In the genomic region with DNA sequence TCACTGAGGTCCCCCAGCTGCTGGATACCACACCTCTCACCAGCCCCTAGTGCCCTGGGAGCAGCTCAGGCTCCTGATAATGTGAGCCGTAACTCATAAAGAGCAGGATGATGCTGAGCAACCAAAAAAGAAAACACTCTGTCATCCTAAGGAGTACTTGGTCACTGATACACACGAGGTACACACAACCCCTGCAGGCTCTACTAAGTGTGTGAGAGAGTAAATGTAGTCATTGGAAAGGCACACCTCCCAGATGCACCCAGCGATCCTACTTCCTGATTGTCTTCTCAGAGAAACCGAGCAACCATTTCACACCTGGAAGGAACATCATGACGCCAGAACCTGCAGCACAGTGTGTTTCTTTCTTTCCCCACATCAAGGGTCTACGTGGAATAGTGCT, we compare ENCODE assay signal across 23 cellular contexts. TPM values are rescaled to one million over a fixed set of nuclear protein-coding genes. Genes with fewer than 3 reads are reported as not detected.
DNase-seq lines count a peak whose midpoint lies in the region; ATAC-seq and TF ChIP-seq lines count a peak whose summit lies in the region.
"Had no signal": no experiment of that assay in that cellular context is flagged by ENCODE, and none has a peak within 500 bp of the region (broad histone marks: within the 10 kb centered on the region; RNA-seq: fewer than 3 reads in every experiment).

No MANE protein-coding gene starts in this region.

- intact Hi-C loops in activated CD4-positive, alpha-beta T cell treated with anti-CD3 and anti-CD28 coated beads, Interleukin-2, amount 10 ng/mL, durations not matched to agents 24 days and 14 days (cut with micrococcal nuclease), result no loop called here
- intact Hi-C loops in CD8-positive, alpha-beta T cell (cut with DNase I, micrococcal nuclease), result loop anchor here (1.0 to 5.0 kb wide), 3 partner anchors 20 to 261 kb away; no protein-coding TSS in a partner anchor
- intact Hi-C loops in activated B cell treated with CpG ODN at 0.5 μM for 24 hours (cut with micrococcal nuclease), result loop anchor here (1.0 kb wide), 2 partner anchors 9 to 142 kb away; no protein-coding TSS in a partner anchor

- H3K27me3 Mint-ChIP-seq in activated CD4-positive, alpha-beta T cell treated with anti-CD3 and anti-CD28 coated beads, Interleukin-2, amount 10 ng/mL, durations not matched to agents 24 days and 14 days, result no peaks in the 10 kb centered on the region
- no peaks in the 10 kb centered on the region for H3K27me3 Mint-ChIP-seq in CD8-positive, alpha-beta T cell (ENCODE audit: low read depth)
- H3K27me3 Mint-ChIP-seq in activated B cell treated with CpG ODN at 0.5 μM for 24 hours (no peaks in the 10 kb centered on the region), naive B cell (no peaks in the 10 kb centered on the region)
- H3K27me3 Mint-ChIP-seq: brain had no signal

- CTCF ChIA-PET in CD8-positive, alpha-beta T cell (lab: Charles Lee), result interaction anchor here (1.0 to 9.8 kb wide), 9 partner anchors 9 to 270 kb away, joined by 3 to 153 read pairs (median 38); no protein-coding TSS in a partner anchor
- CTCF ChIA-PET in activated B cell treated with CpG ODN at 0.5 μM for 24 hours (lab: Charles Lee), result interaction anchor here (0.8 to 6.5 kb wide), 6 partner anchors 31 to 322 kb away, joined by 3 to 85 read pairs (median 19); partner anchors contain the start of gene ZPBP

- H3K36me3 ChIP-seq in CD8-positive, alpha-beta T cell (ENCODE audit: insufficient read depth, low read length), result no peaks in the 10 kb centered on the region
- H3K36me3 ChIP-seq: left ventricle myocardium inferior, MG63, right lobe of liver had no signal

- H3K4me3 ChIP-seq in CD8-positive, alpha-beta T cell (ENCODE audit: low read depth, low read length), result peak overlapping the region; percentile 6
- H3K4me3 ChIP-seq: left ventricle myocardium inferior, MG63, right lobe of liver had no signal

- TF ChIP-seq CTCF in CD8-positive, alpha-beta T cell (IDR thresholded peaks at IDR 0.05), result no peak
- no peak for TF ChIP-seq CTCF in activated B cell treated with CpG ODN at 0.5 μM for 24 hours (IDR thresholded peaks at IDR 0.05)

- H3K4me1 ChIP-seq in CD8-positive, alpha-beta T cell (ENCODE audit: insufficient read depth, low read length), result peaks cover 29% of the 10 kb centered on the region
- H3K4me1 ChIP-seq: foreskin keratinocyte, left ventricle myocardium inferior, parathyroid adenoma, right lobe of liver had no signal

- peak overlapping the region; percentile 79 for H3K4me3 Mint-ChIP-seq in activated CD4-positive, alpha-beta T cell treated with anti-CD3 and anti-CD28 coated beads, Interleukin-2, amount 10 ng/mL, durations not matched to agents 24 days and 14 days
- peak overlapping the region; percentile 43 for H3K4me3 Mint-ChIP-seq in CD8-positive, alpha-beta T cell
- H3K4me3 Mint-ChIP-seq in activated B cell treated with CpG ODN at 0.5 μM for 24 hours (peak overlapping the region; percentile 41), naive B cell (peak overlapping the region in 6 of 8 donors; percentile 56 to 89 (median 71))
- H3K4me3 Mint-ChIP-seq: brain, H9, nephron progenitor cell had no signal

- no peaks in the 10 kb centered on the region for H3K27me3 ChIP-seq in CD8-positive, alpha-beta T cell (ENCODE audit: insufficient read depth, low read length)
- H3K27me3 ChIP-seq: MG63, right lobe of liver had no signal

- H3K4me1 Mint-ChIP-seq in activated CD4-positive, alpha-beta T cell treated with anti-CD3 and anti-CD28 coated beads, Interleukin-2, amount 10 ng/mL, durations not matched to agents 24 days and 14 days, result peaks cover 37% of the 10 kb centered on the region
- peaks cover 34% of the 10 kb centered on the region for H3K4me1 Mint-ChIP-seq in CD8-positive, alpha-beta T cell (ENCODE audit: low read depth)
- H3K4me1 Mint-ChIP-seq in activated B cell treated with CpG ODN at 0.5 μM for 24 hours, result peaks cover 74% of the 10 kb centered on the region
- peaks cover 62 to 72% (median 72%) of the 10 kb centered on the region in 3 donors for H3K4me1 Mint-ChIP-seq in naive B cell
- H3K4me1 Mint-ChIP-seq: brain had no signal

- H3K9me3 Mint-ChIP-seq in activated CD4-positive, alpha-beta T cell treated with anti-CD3 and anti-CD28 coated beads, Interleukin-2, amount 10 ng/mL, durations not matched to agents 24 days and 14 days, result no peaks in the 10 kb centered on the region
- H3K9me3 Mint-ChIP-seq in CD8-positive, alpha-beta T cell, result no peaks in the 10 kb centered on the region
- H3K9me3 Mint-ChIP-seq in activated B cell treated with CpG ODN at 0.5 μM for 24 hours, result no peaks in the 10 kb centered on the region
- H3K9me3 Mint-ChIP-seq in naive B cell, result no peaks in the 10 kb centered on the region
- H3K9me3 Mint-ChIP-seq: brain, H9, IgD-negative memory B cell, nephron progenitor cell had no signal

- POLR2A ChIA-PET in CD8-positive, alpha-beta T cell (lab: Charles Lee), result interaction anchor here (0.9 to 1.2 kb wide), 2 partner anchors 260 to 295 kb away, joined by 3 to 4 read pairs; no protein-coding TSS in a partner anchor
- POLR2A ChIA-PET in activated B cell treated with CpG ODN at 0.5 μM for 24 hours (lab: Charles Lee), result interaction anchor here (1.0 to 2.7 kb wide), 3 partner anchors 22 to 210 kb away, joined by 3 to 23 read pairs (median 5); no protein-coding TSS in a partner anchor

- no peak overlapping the region for H3K27ac ChIP-seq in CD8-positive, alpha-beta T cell (ENCODE audit: low read depth, low read length)
- H3K27ac ChIP-seq: foreskin keratinocyte, left ventricle myocardium inferior, parathyroid adenoma, right lobe of liver had no signal

- H3K36me3 Mint-ChIP-seq in activated CD4-positive, alpha-beta T cell treated with anti-CD3 and anti-CD28 coated beads, Interleukin-2, amount 10 ng/mL, durations not matched to agents 24 days and 14 days (ENCODE audit: low read depth), result no peaks in the 10 kb centered on the region
- no peaks in the 10 kb centered on the region for H3K36me3 Mint-ChIP-seq in CD8-positive, alpha-beta T cell
- H3K36me3 Mint-ChIP-seq in activated B cell treated with CpG ODN at 0.5 μM for 24 hours (ENCODE audit: low read depth) (no peaks in the 10 kb centered on the region), naive B cell (no peaks in the 10 kb centered on the region)
- H3K36me3 Mint-ChIP-seq: brain had no signal

- no peak overlapping the region for H3K27ac Mint-ChIP-seq in activated CD4-positive, alpha-beta T cell treated with anti-CD3 and anti-CD28 coated beads, Interleukin-2, amount 10 ng/mL, durations not matched to agents 24 days and 14 days
- no peak overlapping the region for H3K27ac Mint-ChIP-seq in CD8-positive, alpha-beta T cell
- H3K27ac Mint-ChIP-seq in activated B cell treated with CpG ODN at 0.5 μM for 24 hours, result peak overlapping the region; percentile 92
- H3K27ac Mint-ChIP-seq in naive B cell, result peak overlapping the region in 5 of 6 donors; percentile 47 to 97 (median 83)
- H3K27ac Mint-ChIP-seq: nephron progenitor cell had no signal

- H3K9me3 ChIP-seq in CD8-positive, alpha-beta T cell (ENCODE audit: low read length), result no peaks in the 10 kb centered on the region
- H3K9me3 ChIP-seq: left ventricle myocardium inferior, MG63, right lobe of liver had no signal

- no peak for ATAC-seq in CD8-positive, alpha-beta T cell
- ATAC-seq in activated B cell treated with CpG ODN at 0.5 μM for 24 hours (ENCODE audit: low read depth) (no peak), naive B cell (ENCODE audit: low read depth in 2 of 2) (no peak), GM19463 (IDR thresholded peaks at IDR 0.05; ENCODE audit: unreplicated experiment) (no peak)
- ATAC-seq: foreskin keratinocyte had no signal

- peak; percentile 64 for DNase-seq in activated CD4-positive, alpha-beta T cell treated with anti-CD3 and anti-CD28 coated beads, Interleukin-2, amount 10 ng/mL, durations not matched to agents 24 days and 14 days
- DNase-seq in activated CD4-positive, alpha-beta T cell treated with anti-CD3 and anti-CD28 coated beads for 48 hours, result no peak
- DNase-seq in CD8-positive, alpha-beta T cell, result no peak
- DNase-seq in activated B cell treated with CpG ODN at 0.5 μM for 24 hours (no peak), naive B cell (no peak), epidermal melanocyte (ENCODE audit: insufficient read length, low spot score) (no peak), SIG-M5 (lab: John Stamatoyannopoulos, UW) (no peak)
- DNase-seq: activated CD8-positive, alpha-beta memory T cell treated with anti-CD3 and anti-CD28 coated beads, Interleukin-2, amount 50 U/mL, for 4 hours; effector CD8-positive, alpha-beta T cell; EL; foreskin keratinocyte; H9; hippocampal formation; left ventricle myocardium inferior; MG63; NCI-H146; NCI-H524; nephron progenitor cell; right lobe of liver had no signal

RNA-seq across cellular contexts. Expression of gene FIGNL1, which starts 34.3 kb away (rescaled TPM):
- 44.7 and 47.4 TPM in 2 replicates for total RNA-seq in activated CD4-positive, alpha-beta T cell treated with anti-CD3 and anti-CD28 coated beads, Interleukin-2, amount 10 ng/mL, durations not matched to agents 24 days and 14 days
- total RNA-seq in CD8-positive, alpha-beta T cell, result 10 to 100 TPM; 11.3 to 12.7 TPM
- total RNA-seq in activated B cell treated with CpG ODN at 0.5 μM for 24 hours, result 13.2 and 15.4 TPM in 2 replicates
- 10 to 100 TPM in 5 of 6 donors, 1 to 10 TPM in 1; 4.8 to 26.2 (median 18.2) TPM for polyA plus RNA-seq in naive B cell (ENCODE audit: low read depth in 6 of 6)

Comparison
In these comparisons a context has a peak if more than half of its experiments do, and no peak if none do; other contexts are left out.
1. H3K27ac Mint-ChIP-seq: peak in activated B cell treated with CpG ODN at 0.5 μM for 24 hours (single experiment) and naive B cell (5 of 6); none in activated CD4-positive, alpha-beta T cell treated with anti-CD3 and anti-CD28 coated beads, Interleukin-2, amount 10 ng/mL, durations not matched to agents 24 days and 14 days (single experiment) and CD8-positive, alpha-beta T cell (single experiment).
2. Peak in every context shown above with its lines, with median percentiles within 50 percentile points of each other: H3K4me3 Mint-ChIP-seq.